Comparison of ENCODE assay signal across 18 cellular contexts in the genomic region with DNA sequence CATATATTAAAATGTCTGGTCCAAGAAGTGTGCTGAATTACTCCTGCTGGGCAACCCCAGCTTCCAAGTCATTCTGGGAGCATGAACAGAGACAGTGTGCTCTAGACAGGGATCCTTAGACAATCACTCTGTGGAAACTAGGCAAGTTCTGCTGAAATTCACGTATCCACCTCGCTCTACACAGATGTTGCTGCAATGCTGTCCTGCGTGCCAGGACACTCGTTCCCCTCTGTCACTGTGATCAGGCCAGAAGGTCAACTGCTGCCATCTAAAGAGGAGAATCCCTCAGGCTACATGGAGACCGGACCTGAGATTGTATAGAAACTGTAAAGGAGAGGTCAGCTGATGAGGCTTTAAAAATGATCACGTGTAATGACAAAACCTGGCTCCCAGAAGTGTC.
DNase-seq lines count a peak whose midpoint lies in the region; ATAC-seq and TF ChIP-seq lines count a peak whose summit lies in the region.
"Had no signal": no experiment of that assay in that cellular context is flagged by ENCODE, and none has a peak within 500 bp of the region (broad histone marks: within the 10 kb centered on the region; RNA-seq: fewer than 3 reads in every experiment).

No MANE protein-coding gene starts in this region.

- WGBS in heart right ventricle, 2 donors: 56% methylated on average over 6 of the region's 6 CpGs

- no peak overlapping the region for H3K4me3 ChIP-seq in CD8-positive, alpha-beta memory T cell (ENCODE audit: low read length)
- no peak overlapping the region for H3K4me3 ChIP-seq in SJSA1
- H3K4me3 ChIP-seq in heart right ventricle: no peak overlapping the region
- H3K4me3 ChIP-seq in gastrocnemius medialis: no peak overlapping the region
- H3K4me3 ChIP-seq: dorsolateral prefrontal cortex, mucosa of descending colon, uterus had no signal

- TF ChIP-seq CTCF in heart right ventricle (IDR thresholded peaks at IDR 0.05): no peak
- no peak for TF ChIP-seq CTCF in gastrocnemius medialis (IDR thresholded peaks at IDR 0.05 in 4 of 5, conservative IDR thresholded peaks at IDR 0.05 in 1 of 5)

- peak overlapping the region; percentile 58 for H3K27ac ChIP-seq in CD8-positive, alpha-beta memory T cell (ENCODE audit: low read depth, low read length)
- H3K27ac ChIP-seq in SJSA1 (peak overlapping the region; percentile 28), heart right ventricle (peak overlapping the region in 9 of 10 donors; percentile 45 to 94 (median 68)), gastrocnemius medialis (peak overlapping the region; percentile 24 to 93 (median 88)), caudate nucleus (ENCODE audit: low read depth, low read length) (no peak overlapping the region)
- H3K27ac ChIP-seq: uterus had no signal

- intact Hi-C loops in heart right ventricle (cut with DNase I) (loop anchor here in 1 of 10 donors (10.0 kb wide), 1 partner anchor 431 kb away; no protein-coding TSS in a partner anchor), gastrocnemius medialis (cut with DNase I; ENCODE audit: low total_unique reads) (no loop called here)

- in situ Hi-C loops in gastrocnemius medialis (cut with MboI; ENCODE audit: low sequenced_read_pairs in 4 of 4): no loop called here

- no peak for DNase-seq in CD8-positive, alpha-beta memory T cell
- DNase-seq in SJSA1 (ENCODE audit: low read depth in 1 of 2, low spot score in 2 of 2) (no peak), heart right ventricle (no peak), gastrocnemius medialis (no peak), erythroblast (lab: John Stamatoyannopoulos, UW) (no peak), caudate nucleus (lab: John Stamatoyannopoulos, UW) (no peak)
- DNase-seq: aorta; Caco-2; GF-D8; KBM-7; NCI-H1436 treated with DMSO at 0.1 percent for 48 hours; stimulated activated CD4-positive, alpha-beta T cell treated with anti-CD3 and anti-CD28 coated beads, Interleukin-2, amount 100 ng/mL, for 24 hours; stimulated activated CD8-positive, alpha-beta memory T cell treated with anti-CD3 and anti-CD28 coated beads, Interleukin-4, amount 100 ng/mL, for 48 hours; uterus had no signal

- no peaks in the 10 kb centered on the region for H3K27me3 ChIP-seq in CD8-positive, alpha-beta memory T cell (ENCODE audit: insufficient read depth, low read length, poor library complexity, severe bottlenecking)
- H3K27me3 ChIP-seq in SJSA1 (replicated peaks): no peaks in the 10 kb centered on the region
- H3K27me3 ChIP-seq in heart right ventricle: no peaks in the 10 kb centered on the region
- H3K27me3 ChIP-seq in gastrocnemius medialis: no peaks in the 10 kb centered on the region
- H3K27me3 ChIP-seq: dorsolateral prefrontal cortex, uterus had no signal

- POLR2A ChIA-PET in CD8-positive, alpha-beta memory T cell (lab: Charles Lee): no interaction called here

- H3K36me3 ChIP-seq in CD8-positive, alpha-beta memory T cell (ENCODE audit: insufficient read depth, low read length): peaks cover 29% of the 10 kb centered on the region
- peaks cover 10% of the 10 kb centered on the region for H3K36me3 ChIP-seq in SJSA1
- H3K36me3 ChIP-seq in heart right ventricle: peaks cover 0 to 100% (median 35%) of the 10 kb centered on the region in 9 donors
- H3K36me3 ChIP-seq in gastrocnemius medialis: peaks cover 0 to 55% of the 10 kb centered on the region in 2 donors
- H3K36me3 ChIP-seq: uterus had no signal

- peaks cover 0 to 1% of the 10 kb centered on the region in 2 donors for H3K27me3 Mint-ChIP-seq in CD8-positive, alpha-beta memory T cell

- H3K4me1 ChIP-seq in CD8-positive, alpha-beta memory T cell (ENCODE audit: insufficient read depth, low read length): peaks cover 47% of the 10 kb centered on the region
- H3K4me1 ChIP-seq in SJSA1 (replicated peaks) (peaks cover 49% of the 10 kb centered on the region), heart right ventricle (peaks cover 14 to 92% (median 35%) of the 10 kb centered on the region in 9 donors), gastrocnemius medialis (peaks cover 37 to 43% of the 10 kb centered on the region in 2 donors)
- H3K4me1 ChIP-seq: Caco-2, uterus had no signal

- H3K4me3 Mint-ChIP-seq in CD8-positive, alpha-beta memory T cell: peak overlapping the region; percentile 30 to 76 (median 65)

- CTCF ChIA-PET in CD8-positive, alpha-beta memory T cell (lab: Charles Lee): interaction anchor here (1.1 to 2.0 kb wide), 5 partner anchors 50 to 122 kb away, joined by 3 to 6 read pairs (median 3); no protein-coding TSS in a partner anchor

- no peaks in the 10 kb centered on the region for H3K9me3 Mint-ChIP-seq in CD8-positive, alpha-beta memory T cell

- H3K4me1 Mint-ChIP-seq in CD8-positive, alpha-beta memory T cell: peaks cover 59 to 75% (median 65%) of the 10 kb centered on the region in 3 donors

- TF ChIP-seq POLR2A in gastrocnemius medialis (IDR thresholded peaks at IDR 0.05) (no peak), erythroblast (IDR thresholded peaks at IDR 0.05; ENCODE audit: low read length) (no peak)

- peak overlapping the region; percentile 87 to 99 (median 95) for H3K27ac Mint-ChIP-seq in CD8-positive, alpha-beta memory T cell

- ATAC-seq in heart right ventricle: peak in 2 of 8 donors; percentile 3
- ATAC-seq in gastrocnemius medialis: no peak
- ATAC-seq in GM18867 (IDR thresholded peaks at IDR 0.05; ENCODE audit: unreplicated experiment): no peak
- ATAC-seq: activated CD4-positive, CD25-positive, alpha-beta regulatory T cell treated with anti-CD3 and anti-CD28 coated beads, Interleukin-2, amount 50 U/mL, for 24 hours; mucosa of descending colon had no signal

- peaks cover 4 to 79% (median 9%) of the 10 kb centered on the region in 3 donors for H3K36me3 Mint-ChIP-seq in CD8-positive, alpha-beta memory T cell

- H3K9me3 ChIP-seq in CD8-positive, alpha-beta memory T cell (ENCODE audit: low read length): no peaks in the 10 kb centered on the region
- H3K9me3 ChIP-seq in SJSA1 (replicated peaks) (no peaks in the 10 kb centered on the region), heart right ventricle (no peaks in the 10 kb centered on the region), gastrocnemius medialis (no peaks in the 10 kb centered on the region)
- H3K9me3 ChIP-seq: Caco-2, mucosa of descending colon, uterus had no signal
